Comparison of ENCODE assay signal across 21 cellular contexts in the genomic region with DNA sequence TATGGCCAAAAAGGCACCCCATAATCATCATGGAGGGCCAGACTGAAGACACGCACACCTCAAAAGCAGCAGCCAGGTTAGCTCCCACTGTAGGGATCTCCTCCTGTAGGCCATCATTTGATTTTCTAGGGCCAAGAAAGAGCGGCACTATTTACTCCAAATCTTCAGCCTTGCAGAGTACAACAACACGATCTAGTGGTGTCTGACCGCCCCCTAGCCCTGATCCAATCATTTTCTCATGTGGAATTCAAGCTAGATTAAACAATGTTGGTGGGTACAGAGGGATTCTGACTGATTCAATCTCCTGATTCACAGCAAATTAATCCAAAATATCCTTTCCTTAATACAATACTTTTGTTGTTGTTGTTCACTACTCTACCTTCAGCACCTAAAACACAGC.
"Had no signal": no experiment of that assay in that cellular context is flagged by ENCODE, and none has a peak within 500 bp of the region (broad histone marks: within the 10 kb centered on the region; RNA-seq: fewer than 3 reads in every experiment).

No MANE protein-coding gene starts in this region.

- H3K36me3 ChIP-seq: esophagus squamous epithelium, neutrophil, thyroid gland had no signal

- H3K36me3 Mint-ChIP-seq: activated naive CD4-positive, alpha-beta T cell treated with anti-CD3 and anti-CD28 coated beads, Interleukin-2, amount 50 U/mL, for 24 hours; natural killer cell; stimulated activated memory B cell treated with anti-CD40 and anti-IgM and Interleukin-4, amounts not matched to agents 10 μg/mL and 1 μg/mL and 100 μg/mL, for 72 hours had no signal

- H3K27ac Mint-ChIP-seq: activated naive CD4-positive, alpha-beta T cell treated with anti-CD3 and anti-CD28 coated beads, Interleukin-2, amount 50 U/mL, for 24 hours; activated T-cell treated with anti-CD3 and anti-CD28 coated beads, Interleukin-2, amount 50 U/mL, for 24 hours; stimulated activated memory B cell treated with anti-CD40 and anti-IgM and Interleukin-4, amounts not matched to agents 10 μg/mL and 1 μg/mL and 100 μg/mL, for 72 hours had no signal

- ATAC-seq: body of pancreas; left ventricle myocardium superior; stimulated activated memory B cell treated with anti-CD40 and anti-IgM and Interleukin-4, amounts not matched to agents 10 μg/mL and 1 μg/mL and 100 μg/mL, for 72 hours had no signal

- H3K27me3 ChIP-seq: body of pancreas, thyroid gland had no signal

- H3K4me3 ChIP-seq: body of pancreas, esophagus squamous epithelium, thyroid gland had no signal

- H3K27ac ChIP-seq: body of pancreas, esophagus squamous epithelium, neutrophil, thyroid gland had no signal

- H3K9me3 ChIP-seq: body of pancreas, esophagus squamous epithelium, neutrophil, thyroid gland had no signal

- H3K4me3 Mint-ChIP-seq: activated naive CD4-positive, alpha-beta T cell treated with anti-CD3 and anti-CD28 coated beads, Interleukin-2, amount 50 U/mL, for 24 hours; activated T-cell treated with anti-CD3 and anti-CD28 coated beads, Interleukin-2, amount 50 U/mL, for 24 hours; central memory CD8-positive, alpha-beta T cell; natural killer cell; stimulated activated memory B cell treated with anti-CD40 and anti-IgM and Interleukin-4, amounts not matched to agents 10 μg/mL and 1 μg/mL and 100 μg/mL, for 72 hours had no signal

- DNase-seq: activated CD4-positive, alpha-beta T cell treated with anti-CD3 and anti-CD28 coated beads for 1 hour; activated CD4-positive, alpha-beta T cell treated with anti-CD3 and anti-CD28 coated beads, Interleukin-2, amount 50 U/mL, for 48 hours; activated effector memory CD4-positive, alpha-beta T cell treated with anti-CD3 and anti-CD28 coated beads, Interleukin-2, amount 50 U/mL, for 16 hours; activated T-cell treated with anti-CD3 and anti-CD28 coated beads, Interleukin-2, amount 50 U/mL, for 24 hours; body of pancreas; cortex of kidney; effector CD4-positive, alpha-beta T cell; esophagus squamous epithelium; foreskin fibroblast; glutamatergic neuron; hypothalamus; left ventricle myocardium superior; mesenchymal stem cell; natural killer cell; retina; thyroid gland had no signal

- FAIRE-seq: endothelial cell of umbilical vein had no signal

- H3K4me1 ChIP-seq: thyroid gland had no signal

- H3K9me3 Mint-ChIP-seq: activated naive CD4-positive, alpha-beta T cell treated with anti-CD3 and anti-CD28 coated beads, Interleukin-2, amount 50 U/mL, for 24 hours; activated T-cell treated with anti-CD3 and anti-CD28 coated beads, Interleukin-2, amount 50 U/mL, for 24 hours; central memory CD8-positive, alpha-beta T cell; natural killer cell; stimulated activated memory B cell treated with anti-CD40 and anti-IgM and Interleukin-4, amounts not matched to agents 10 μg/mL and 1 μg/mL and 100 μg/mL, for 72 hours had no signal
